Comparison of ENCODE assay signal across 2 cellular contexts in the genomic region with DNA sequence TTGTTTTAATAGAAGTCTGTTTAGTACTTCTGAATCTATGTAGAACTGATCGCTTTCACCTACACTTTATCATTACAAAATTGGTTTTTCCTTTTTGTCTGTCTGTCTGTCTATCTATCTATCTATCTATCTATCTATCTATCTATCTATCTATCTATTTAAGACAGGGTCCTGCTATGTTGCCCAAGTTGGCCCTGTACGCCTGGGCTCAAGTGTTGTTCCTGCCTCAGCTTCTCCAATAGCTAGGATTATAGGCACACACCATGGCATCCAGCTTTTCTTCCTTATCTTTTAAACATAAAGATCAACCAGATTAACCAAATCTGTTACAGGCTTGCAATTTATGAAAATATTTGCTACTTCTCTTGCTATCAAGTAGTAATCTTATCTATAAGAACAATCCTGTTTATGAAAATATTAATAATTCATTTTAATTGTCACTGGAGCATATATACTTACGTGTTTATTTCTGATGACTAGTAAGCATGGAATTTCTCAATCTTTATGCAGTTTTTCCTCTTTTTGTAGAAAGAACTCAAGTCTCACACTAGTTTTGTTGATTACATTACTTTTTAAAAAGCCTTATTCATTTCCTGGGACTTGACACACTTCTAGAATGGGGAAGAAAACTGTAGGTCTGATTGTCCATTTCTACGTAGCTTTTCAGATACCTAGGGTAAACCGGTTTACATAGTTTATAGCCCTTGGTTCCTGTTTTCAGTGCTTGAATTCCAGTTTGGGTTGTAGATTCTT.
TF ChIP-seq lines count a peak whose summit lies in the region.

No MANE protein-coding gene starts in this region.

TF ChIP-seq in HepG2, 621 proteins besides CTCF, POLR2A, EP300 and RAD21 (continues in another document):
- TF ChIP-seq HNF4G (IDR thresholded peaks at IDR 0.05; ENCODE audit: borderline replicate concordance, low read depth, low read length) (no peak), HNF4G (CRISPR knock-in tag; IDR thresholded peaks at IDR 0.05; ENCODE audit: borderline replicate concordance, low read depth) (no peak), MAZ (IDR thresholded peaks at IDR 0.05; ENCODE audit: borderline replicate concordance, low read depth, low read length) (no peak), MAZ (CRISPR knock-in tag; IDR thresholded peaks at IDR 0.05; ENCODE audit: low read depth) (no peak), ZSCAN30 (CRISPR knock-in tag; IDR thresholded peaks at IDR 0.05) (no peak), POGZ (CRISPR knock-in tag; IDR thresholded peaks at IDR 0.05) (no peak), ZNF143 (CRISPR knock-in tag; IDR thresholded peaks at IDR 0.05) (no peak), XBP1 (CRISPR knock-in tag; IDR thresholded peaks at IDR 0.05) (no peak)
- TF ChIP-seq, protein P1, sequence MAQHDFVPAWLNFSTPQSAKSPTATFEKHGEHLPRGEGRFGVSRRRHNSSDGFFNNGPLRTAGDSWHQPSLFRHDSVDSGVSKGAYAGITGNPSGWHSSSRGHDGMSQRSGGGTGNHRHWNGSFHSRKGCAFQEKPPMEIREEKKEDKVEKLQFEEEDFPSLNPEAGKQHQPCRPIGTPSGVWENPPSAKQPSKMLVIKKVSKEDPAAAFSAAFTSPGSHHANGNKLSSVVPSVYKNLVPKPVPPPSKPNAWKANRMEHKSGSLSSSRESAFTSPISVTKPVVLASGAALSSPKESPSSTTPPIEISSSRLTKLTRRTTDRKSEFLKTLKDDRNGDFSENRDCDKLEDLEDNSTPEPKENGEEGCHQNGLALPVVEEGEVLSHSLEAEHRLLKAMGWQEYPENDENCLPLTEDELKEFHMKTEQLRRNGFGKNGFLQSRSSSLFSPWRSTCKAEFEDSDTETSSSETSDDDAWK (CRISPR knock-in tag; IDR thresholded peaks at IDR 0.05), result no peak
- TF ChIP-seq, protein P2, sequence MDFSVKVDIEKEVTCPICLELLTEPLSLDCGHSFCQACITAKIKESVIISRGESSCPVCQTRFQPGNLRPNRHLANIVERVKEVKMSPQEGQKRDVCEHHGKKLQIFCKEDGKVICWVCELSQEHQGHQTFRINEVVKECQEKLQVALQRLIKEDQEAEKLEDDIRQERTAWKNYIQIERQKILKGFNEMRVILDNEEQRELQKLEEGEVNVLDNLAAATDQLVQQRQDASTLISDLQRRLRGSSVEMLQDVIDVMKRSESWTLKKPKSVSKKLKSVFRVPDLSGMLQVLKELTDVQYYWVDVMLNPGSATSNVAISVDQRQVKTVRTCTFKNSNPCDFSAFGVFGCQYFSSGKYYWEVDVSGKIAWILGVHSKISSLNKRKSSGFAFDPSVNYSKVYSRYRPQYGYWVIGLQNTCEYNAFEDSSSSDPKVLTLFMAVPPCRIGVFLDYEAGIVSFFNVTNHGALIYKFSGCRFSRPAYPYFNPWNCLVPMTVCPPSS (IDR thresholded peaks at IDR 0.05), result no peak
- TF ChIP-seq, protein P3, sequence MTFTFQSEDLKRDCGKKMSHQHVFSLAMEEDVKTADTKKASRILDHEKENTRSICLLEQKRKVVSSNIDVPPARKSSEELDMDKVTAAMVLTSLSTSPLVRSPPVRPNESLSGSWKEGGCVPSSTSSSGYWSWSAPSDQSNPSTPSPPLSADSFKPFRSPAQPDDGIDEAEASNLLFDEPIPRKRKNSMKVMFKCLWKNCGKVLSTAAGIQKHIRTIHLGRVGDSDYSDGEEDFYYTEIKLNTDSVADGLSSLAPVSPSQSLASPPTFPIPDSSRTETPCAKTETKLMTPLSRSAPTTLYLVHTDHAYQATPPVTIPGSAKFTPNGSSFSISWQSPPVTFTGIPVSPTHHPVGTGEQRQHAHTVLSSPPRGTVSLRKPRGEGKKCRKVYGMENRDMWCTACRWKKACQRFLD (CRISPR knock-in tag; IDR thresholded peaks at IDR 0.05; ENCODE audit: borderline replicate concordance), result no peak
- TF ChIP-seq, protein P4, sequence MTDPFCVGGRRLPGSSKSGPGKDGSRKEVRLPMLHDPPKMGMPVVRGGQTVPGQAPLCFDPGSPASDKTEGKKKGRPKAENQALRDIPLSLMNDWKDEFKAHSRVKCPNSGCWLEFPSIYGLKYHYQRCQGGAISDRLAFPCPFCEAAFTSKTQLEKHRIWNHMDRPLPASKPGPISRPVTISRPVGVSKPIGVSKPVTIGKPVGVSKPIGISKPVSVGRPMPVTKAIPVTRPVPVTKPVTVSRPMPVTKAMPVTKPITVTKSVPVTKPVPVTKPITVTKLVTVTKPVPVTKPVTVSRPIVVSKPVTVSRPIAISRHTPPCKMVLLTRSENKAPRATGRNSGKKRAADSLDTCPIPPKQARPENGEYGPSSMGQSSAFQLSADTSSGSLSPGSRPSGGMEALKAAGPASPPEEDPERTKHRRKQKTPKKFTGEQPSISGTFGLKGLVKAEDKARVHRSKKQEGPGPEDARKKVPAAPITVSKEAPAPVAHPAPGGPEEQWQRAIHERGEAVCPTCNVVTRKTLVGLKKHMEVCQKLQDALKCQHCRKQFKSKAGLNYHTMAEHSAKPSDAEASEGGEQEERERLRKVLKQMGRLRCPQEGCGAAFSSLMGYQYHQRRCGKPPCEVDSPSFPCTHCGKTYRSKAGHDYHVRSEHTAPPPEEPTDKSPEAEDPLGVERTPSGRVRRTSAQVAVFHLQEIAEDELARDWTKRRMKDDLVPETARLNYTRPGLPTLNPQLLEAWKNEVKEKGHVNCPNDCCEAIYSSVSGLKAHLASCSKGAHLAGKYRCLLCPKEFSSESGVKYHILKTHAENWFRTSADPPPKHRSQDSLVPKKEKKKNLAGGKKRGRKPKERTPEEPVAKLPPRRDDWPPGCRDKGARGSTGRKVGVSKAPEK (CRISPR knock-in tag; IDR thresholded peaks at IDR 0.05; ENCODE audit: borderline replicate concordance), result no peak
- TF ChIP-seq, protein P5, sequence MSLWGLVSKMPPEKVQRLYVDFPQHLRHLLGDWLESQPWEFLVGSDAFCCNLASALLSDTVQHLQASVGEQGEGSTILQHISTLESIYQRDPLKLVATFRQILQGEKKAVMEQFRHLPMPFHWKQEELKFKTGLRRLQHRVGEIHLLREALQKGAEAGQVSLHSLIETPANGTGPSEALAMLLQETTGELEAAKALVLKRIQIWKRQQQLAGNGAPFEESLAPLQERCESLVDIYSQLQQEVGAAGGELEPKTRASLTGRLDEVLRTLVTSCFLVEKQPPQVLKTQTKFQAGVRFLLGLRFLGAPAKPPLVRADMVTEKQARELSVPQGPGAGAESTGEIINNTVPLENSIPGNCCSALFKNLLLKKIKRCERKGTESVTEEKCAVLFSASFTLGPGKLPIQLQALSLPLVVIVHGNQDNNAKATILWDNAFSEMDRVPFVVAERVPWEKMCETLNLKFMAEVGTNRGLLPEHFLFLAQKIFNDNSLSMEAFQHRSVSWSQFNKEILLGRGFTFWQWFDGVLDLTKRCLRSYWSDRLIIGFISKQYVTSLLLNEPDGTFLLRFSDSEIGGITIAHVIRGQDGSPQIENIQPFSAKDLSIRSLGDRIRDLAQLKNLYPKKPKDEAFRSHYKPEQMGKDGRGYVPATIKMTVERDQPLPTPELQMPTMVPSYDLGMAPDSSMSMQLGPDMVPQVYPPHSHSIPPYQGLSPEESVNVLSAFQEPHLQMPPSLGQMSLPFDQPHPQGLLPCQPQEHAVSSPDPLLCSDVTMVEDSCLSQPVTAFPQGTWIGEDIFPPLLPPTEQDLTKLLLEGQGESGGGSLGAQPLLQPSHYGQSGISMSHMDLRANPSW (CRISPR knock-in tag; IDR thresholded peaks at IDR 0.05; ENCODE audit: borderline replicate concordance), result no peak
- TF ChIP-seq, protein P6, sequence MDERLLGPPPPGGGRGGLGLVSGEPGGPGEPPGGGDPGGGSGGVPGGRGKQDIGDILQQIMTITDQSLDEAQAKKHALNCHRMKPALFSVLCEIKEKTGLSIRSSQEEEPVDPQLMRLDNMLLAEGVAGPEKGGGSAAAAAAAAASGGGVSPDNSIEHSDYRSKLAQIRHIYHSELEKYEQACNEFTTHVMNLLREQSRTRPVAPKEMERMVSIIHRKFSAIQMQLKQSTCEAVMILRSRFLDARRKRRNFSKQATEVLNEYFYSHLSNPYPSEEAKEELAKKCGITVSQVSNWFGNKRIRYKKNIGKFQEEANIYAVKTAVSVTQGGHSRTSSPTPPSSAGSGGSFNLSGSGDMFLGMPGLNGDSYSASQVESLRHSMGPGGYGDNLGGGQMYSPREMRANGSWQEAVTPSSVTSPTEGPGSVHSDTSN (CRISPR knock-in tag; IDR thresholded peaks at IDR 0.05), result no peak

TF ChIP-seq in GM23338, 12 proteins besides CTCF, POLR2A, EP300 and RAD21 (continues in another document):
- TF ChIP-seq CREB1 (CRISPR knock-in tag; IDR thresholded peaks at IDR 0.05; ENCODE audit: low read depth) (no peak), EZH2 (IDR thresholded peaks at IDR 0.05; ENCODE audit: low read depth, unreplicated experiment) (no peak), ZNF331 (CRISPR knock-in tag; IDR thresholded peaks at IDR 0.05; ENCODE audit: low read depth) (no peak), STAT1 (IDR thresholded peaks at IDR 0.05; ENCODE audit: unreplicated experiment) (no peak), JUNB (IDR thresholded peaks at IDR 0.05; ENCODE audit: unreplicated experiment) (no peak), NANOG (IDR thresholded peaks at IDR 0.05; ENCODE audit: borderline replicate concordance) (no peak)
- TF ChIP-seq, protein P7, sequence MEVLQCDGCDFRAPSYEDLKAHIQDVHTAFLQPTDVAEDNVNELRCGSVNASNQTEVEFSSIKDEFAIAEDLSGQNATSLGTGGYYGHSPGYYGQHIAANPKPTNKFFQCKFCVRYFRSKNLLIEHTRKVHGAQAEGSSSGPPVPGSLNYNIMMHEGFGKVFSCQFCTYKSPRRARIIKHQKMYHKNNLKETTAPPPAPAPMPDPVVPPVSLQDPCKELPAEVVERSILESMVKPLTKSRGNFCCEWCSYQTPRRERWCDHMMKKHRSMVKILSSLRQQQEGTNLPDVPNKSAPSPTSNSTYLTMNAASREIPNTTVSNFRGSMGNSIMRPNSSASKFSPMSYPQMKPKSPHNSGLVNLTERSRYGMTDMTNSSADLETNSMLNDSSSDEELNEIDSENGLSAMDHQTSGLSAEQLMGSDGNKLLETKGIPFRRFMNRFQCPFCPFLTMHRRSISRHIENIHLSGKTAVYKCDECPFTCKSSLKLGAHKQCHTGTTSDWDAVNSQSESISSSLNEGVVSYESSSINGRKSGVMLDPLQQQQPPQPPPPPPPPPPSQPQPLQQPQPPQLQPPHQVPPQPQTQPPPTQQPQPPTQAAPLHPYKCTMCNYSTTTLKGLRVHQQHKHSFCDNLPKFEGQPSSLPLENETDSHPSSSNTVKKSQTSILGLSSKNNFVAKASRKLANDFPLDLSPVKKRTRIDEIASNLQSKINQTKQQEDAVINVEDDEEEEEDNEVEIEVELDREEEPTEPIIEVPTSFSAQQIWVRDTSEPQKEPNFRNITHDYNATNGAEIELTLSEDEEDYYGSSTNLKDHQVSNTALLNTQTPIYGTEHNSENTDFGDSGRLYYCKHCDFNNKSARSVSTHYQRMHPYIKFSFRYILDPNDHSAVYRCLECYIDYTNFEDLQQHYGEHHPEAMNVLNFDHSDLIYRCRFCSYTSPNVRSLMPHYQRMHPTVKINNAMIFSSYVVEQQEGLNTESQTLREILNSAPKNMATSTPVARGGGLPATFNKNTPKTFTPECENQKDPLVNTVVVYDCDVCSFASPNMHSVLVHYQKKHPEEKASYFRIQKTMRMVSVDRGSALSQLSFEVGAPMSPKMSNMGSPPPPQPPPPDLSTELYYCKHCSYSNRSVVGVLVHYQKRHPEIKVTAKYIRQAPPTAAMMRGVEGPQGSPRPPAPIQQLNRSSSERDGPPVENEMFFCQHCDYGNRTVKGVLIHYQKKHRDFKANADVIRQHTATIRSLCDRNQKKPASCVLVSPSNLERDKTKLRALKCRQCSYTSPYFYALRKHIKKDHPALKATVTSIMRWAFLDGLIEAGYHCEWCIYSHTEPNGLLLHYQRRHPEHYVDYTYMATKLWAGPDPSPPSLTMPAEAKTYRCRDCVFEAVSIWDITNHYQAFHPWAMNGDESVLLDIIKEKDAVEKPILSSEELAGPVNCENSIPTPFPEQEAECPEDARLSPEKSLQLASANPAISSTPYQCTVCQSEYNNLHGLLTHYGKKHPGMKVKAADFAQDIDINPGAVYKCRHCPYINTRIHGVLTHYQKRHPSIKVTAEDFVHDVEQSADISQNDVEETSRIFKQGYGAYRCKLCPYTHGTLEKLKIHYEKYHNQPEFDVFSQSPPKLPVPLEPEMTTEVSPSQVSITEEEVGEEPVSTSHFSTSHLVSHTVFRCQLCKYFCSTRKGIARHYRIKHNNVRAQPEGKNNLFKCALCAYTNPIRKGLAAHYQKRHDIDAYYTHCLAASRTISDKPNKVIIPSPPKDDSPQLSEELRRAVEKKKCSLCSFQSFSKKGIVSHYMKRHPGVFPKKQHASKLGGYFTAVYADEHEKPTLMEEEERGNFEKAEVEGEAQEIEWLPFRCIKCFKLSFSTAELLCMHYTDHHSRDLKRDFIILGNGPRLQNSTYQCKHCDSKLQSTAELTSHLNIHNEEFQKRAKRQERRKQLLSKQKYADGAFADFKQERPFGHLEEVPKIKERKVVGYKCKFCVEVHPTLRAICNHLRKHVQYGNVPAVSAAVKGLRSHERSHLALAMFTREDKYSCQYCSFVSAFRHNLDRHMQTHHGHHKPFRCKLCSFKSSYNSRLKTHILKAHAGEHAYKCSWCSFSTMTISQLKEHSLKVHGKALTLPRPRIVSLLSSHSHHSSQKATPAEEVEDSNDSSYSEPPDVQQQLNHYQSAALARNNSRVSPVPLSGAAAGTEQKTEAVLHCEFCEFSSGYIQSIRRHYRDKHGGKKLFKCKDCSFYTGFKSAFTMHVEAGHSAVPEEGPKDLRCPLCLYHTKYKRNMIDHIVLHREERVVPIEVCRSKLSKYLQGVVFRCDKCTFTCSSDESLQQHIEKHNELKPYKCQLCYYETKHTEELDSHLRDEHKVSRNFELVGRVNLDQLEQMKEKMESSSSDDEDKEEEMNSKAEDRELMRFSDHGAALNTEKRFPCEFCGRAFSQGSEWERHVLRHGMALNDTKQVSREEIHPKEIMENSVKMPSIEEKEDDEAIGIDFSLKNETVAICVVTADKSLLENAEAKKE (CRISPR knock-in tag; IDR thresholded peaks at IDR 0.05), result no peak
- TF ChIP-seq, protein P8, sequence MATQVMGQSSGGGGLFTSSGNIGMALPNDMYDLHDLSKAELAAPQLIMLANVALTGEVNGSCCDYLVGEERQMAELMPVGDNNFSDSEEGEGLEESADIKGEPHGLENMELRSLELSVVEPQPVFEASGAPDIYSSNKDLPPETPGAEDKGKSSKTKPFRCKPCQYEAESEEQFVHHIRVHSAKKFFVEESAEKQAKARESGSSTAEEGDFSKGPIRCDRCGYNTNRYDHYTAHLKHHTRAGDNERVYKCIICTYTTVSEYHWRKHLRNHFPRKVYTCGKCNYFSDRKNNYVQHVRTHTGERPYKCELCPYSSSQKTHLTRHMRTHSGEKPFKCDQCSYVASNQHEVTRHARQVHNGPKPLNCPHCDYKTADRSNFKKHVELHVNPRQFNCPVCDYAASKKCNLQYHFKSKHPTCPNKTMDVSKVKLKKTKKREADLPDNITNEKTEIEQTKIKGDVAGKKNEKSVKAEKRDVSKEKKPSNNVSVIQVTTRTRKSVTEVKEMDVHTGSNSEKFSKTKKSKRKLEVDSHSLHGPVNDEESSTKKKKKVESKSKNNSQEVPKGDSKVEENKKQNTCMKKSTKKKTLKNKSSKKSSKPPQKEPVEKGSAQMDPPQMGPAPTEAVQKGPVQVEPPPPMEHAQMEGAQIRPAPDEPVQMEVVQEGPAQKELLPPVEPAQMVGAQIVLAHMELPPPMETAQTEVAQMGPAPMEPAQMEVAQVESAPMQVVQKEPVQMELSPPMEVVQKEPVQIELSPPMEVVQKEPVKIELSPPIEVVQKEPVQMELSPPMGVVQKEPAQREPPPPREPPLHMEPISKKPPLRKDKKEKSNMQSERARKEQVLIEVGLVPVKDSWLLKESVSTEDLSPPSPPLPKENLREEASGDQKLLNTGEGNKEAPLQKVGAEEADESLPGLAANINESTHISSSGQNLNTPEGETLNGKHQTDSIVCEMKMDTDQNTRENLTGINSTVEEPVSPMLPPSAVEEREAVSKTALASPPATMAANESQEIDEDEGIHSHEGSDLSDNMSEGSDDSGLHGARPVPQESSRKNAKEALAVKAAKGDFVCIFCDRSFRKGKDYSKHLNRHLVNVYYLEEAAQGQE (IDR thresholded peaks at IDR 0.05; ENCODE audit: unreplicated experiment), result no peak
- TF ChIP-seq, protein P9, sequence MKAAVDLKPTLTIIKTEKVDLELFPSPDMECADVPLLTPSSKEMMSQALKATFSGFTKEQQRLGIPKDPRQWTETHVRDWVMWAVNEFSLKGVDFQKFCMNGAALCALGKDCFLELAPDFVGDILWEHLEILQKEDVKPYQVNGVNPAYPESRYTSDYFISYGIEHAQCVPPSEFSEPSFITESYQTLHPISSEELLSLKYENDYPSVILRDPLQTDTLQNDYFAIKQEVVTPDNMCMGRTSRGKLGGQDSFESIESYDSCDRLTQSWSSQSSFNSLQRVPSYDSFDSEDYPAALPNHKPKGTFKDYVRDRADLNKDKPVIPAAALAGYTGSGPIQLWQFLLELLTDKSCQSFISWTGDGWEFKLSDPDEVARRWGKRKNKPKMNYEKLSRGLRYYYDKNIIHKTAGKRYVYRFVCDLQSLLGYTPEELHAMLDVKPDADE (IDR thresholded peaks at IDR 0.05), result no peak
